Comparison of ENCODE assay signal across 1 cellular context in genomic region chr4:48484494-48485168, GRCh38.
TF ChIP-seq lines count a peak whose summit lies in the region.

No MANE protein-coding gene starts in this region.

TF ChIP-seq in WTC11, 78 proteins besides CTCF, POLR2A, EP300 and RAD21 (continued from another document):
- TF ChIP-seq E2F5 (CRISPR knock-in tag; IDR thresholded peaks at IDR 0.05) = no peak
- TF ChIP-seq ZNF138 (CRISPR knock-in tag; conservative IDR thresholded peaks at IDR 0.05) = no peak
- no peak for TF ChIP-seq NR3C1 (CRISPR knock-in tag; conservative IDR thresholded peaks at IDR 0.05; ENCODE audit: low read depth)
- TF ChIP-seq PRRX2 (CRISPR knock-in tag; IDR thresholded peaks at IDR 0.05) = no peak
- no peak for TF ChIP-seq HMGA2 (CRISPR knock-in tag; IDR thresholded peaks at IDR 0.05)
- TF ChIP-seq ZSCAN18 (CRISPR knock-in tag; IDR thresholded peaks at IDR 0.05) = no peak
- no peak for TF ChIP-seq JUN (CRISPR knock-in tag; IDR thresholded peaks at IDR 0.05)
- no peak for TF ChIP-seq ARID4B (CRISPR knock-in tag; IDR thresholded peaks at IDR 0.05; ENCODE audit: borderline replicate concordance)
TF ChIP-seq in WTC11: peak in this region for 0.
